Comparison of ENCODE assay signal across 35 cellular contexts in genomic region chr17:81124377-81124776, GRCh38. TPM values are rescaled to one million over a fixed set of nuclear protein-coding genes. Genes with fewer than 3 reads are reported as not detected.
"Had no signal": no experiment of that assay in that cellular context is flagged by ENCODE, and none has a peak within 500 bp of the region (broad histone marks: within the 10 kb centered on the region; RNA-seq: fewer than 3 reads in every experiment).

No MANE protein-coding gene starts in this region.

- FAIRE-seq: endothelial cell of umbilical vein had no signal

- H3K4me3 ChIP-seq: colonic mucosa, esophagus squamous epithelium, heart right ventricle, mucosa of descending colon, prostate gland, right atrium auricular region, sigmoid colon, stomach, thoracic aorta, transverse colon, upper lobe of right lung, uterus had no signal

- H3K27ac ChIP-seq: colonic mucosa, esophagus squamous epithelium, heart right ventricle, prostate gland, sigmoid colon, stomach, thoracic aorta, transverse colon, upper lobe of right lung, uterus had no signal

- H3K4me1 ChIP-seq: colonic mucosa, prostate gland, upper lobe of right lung had no signal

- H3K9me3 ChIP-seq: colonic mucosa, esophagus squamous epithelium, heart right ventricle, mucosa of descending colon, prostate gland, right atrium auricular region, sigmoid colon, stomach, thoracic aorta, transverse colon, upper lobe of right lung, uterus had no signal

- H3K27me3 ChIP-seq: colonic mucosa, right atrium auricular region, transverse colon, upper lobe of right lung, uterus had no signal

- ATAC-seq: heart right ventricle; mucosa of descending colon; natural killer cell treated with Interleukin-12 subunit alpha and Interleukin-12 subunit beta and Interleukin-15 and Interleukin-18, amount 100 ng/mL, for 72 hours; stimulated activated effector memory CD8-positive, alpha-beta T cell treated with anti-CD3 and anti-CD28 coated beads, Interleukin-12 subunit alpha, Interleukin-12 subunit beta, amount 100 ng/mL, for 72 hours; upper lobe of right lung had no signal

- DNase-seq: cerebellar nuclear complex; colonic mucosa; effector memory CD4-positive, alpha-beta T cell; esophagus squamous epithelium; foreskin melanocyte; glutamatergic neuron; heart right ventricle; hippocampal formation; immature natural killer cell; islet precursor cell; kidney glomerular epithelial cell; mesenchymal stem cell; mucosa of descending colon; naive B cell; sigmoid colon; stimulated activated CD4-positive, alpha-beta T cell treated with anti-CD3 and anti-CD28 coated beads, Interleukin-2, amount 100 ng/mL, for 24 hours; stimulated activated CD4-positive, alpha-beta T cell treated with anti-CD3 and anti-CD28 coated beads, Interleukin-4, amount 100 ng/mL, for 24 hours; stimulated activated naive CD4-positive, alpha-beta T cell treated with Interleukin-2 at 50 U/mL for 16 hours; stomach; transverse colon; upper lobe of right lung; uterus had no signal

- H3K36me3 ChIP-seq: colonic mucosa, esophagus squamous epithelium, prostate gland, right atrium auricular region, sigmoid colon, thoracic aorta, transverse colon, upper lobe of right lung, uterus had no signal

RNA-seq across cellular contexts. Expression of gene PVALEF, which starts 40.9 kb away (rescaled TPM):
- total RNA-seq: colonic mucosa; endothelial cell of umbilical vein; epithelial cell of proximal tubule; esophagus squamous epithelium; heart right ventricle; liver; lung microvascular endothelial cell; mucosa of descending colon; natural killer cell treated with Interleukin-12 subunit alpha and Interleukin-12 subunit beta and Interleukin-15 and Interleukin-18, amount 100 ng/mL, for 72 hours; neural crest cell; osteocyte; prostate gland; right atrium auricular region; sigmoid colon; skeletal muscle tissue; stomach; subcutaneous adipose tissue; thoracic aorta; transverse colon; upper lobe of right lung; uterus had no signal
- polyA plus RNA-seq: endothelial cell of umbilical vein, heart right ventricle, immature natural killer cell, liver, sigmoid colon, stomach had no signal

RNA-seq across cellular contexts. Expression of gene AATK, which starts 41.6 kb away (rescaled TPM):
- total RNA-seq: osteocyte had no signal
